Comparison of ENCODE assay signal across 13 cellular contexts in the genomic region with DNA sequence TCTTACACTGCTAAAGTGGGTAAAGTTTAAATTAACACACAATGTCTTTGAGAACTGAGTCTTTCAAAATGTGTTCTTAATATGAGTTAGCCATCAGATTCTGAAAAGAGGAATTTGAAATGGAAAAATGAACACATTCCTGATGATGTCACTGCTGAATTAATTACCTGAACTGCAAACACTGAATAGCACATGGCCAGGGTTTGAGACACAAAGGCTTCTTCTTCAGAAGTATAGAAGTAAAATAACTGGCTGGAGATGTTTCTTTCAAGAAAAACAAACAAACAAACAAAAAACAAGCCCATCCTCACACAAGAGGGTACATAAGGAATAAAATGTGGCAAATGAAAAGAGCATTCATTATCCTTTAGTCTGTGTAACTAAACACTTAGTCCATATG. TPM values are rescaled to one million over a fixed set of nuclear protein-coding genes. Genes with fewer than 3 reads are reported as not detected.
DNase-seq lines count a peak whose midpoint lies in the region; ATAC-seq, FAIRE-seq and TF ChIP-seq lines count a peak whose summit lies in the region.
"Had no signal": no experiment of that assay in that cellular context is flagged by ENCODE, and none has a peak within 500 bp of the region (broad histone marks: within the 10 kb centered on the region; RNA-seq: fewer than 3 reads in every experiment).

No MANE protein-coding gene starts in this region.

- H3K36me3 ChIP-seq in HEK293 (ENCODE audit: control insufficient read depth in 2 of 2, insufficient read depth in 1 of 2, low read length in 2 of 2) = no peaks in the 10 kb centered on the region
- no peaks in the 10 kb centered on the region for H3K36me3 ChIP-seq in thyroid gland

- CTCF ChIA-PET in HEK293 (lab: Yijun Ruan, JAX) (interaction anchor here (1.0 to 1.3 kb wide), 2 partner anchors 22 to 216 kb away, joined by 4 to 7 read pairs; no protein-coding TSS in a partner anchor), MCF 10A (lab: Yijun Ruan, JAX) (no interaction called here)

- no peaks in the 10 kb centered on the region for H3K9me3 Mint-ChIP-seq in MCF 10A (ENCODE audit: unreplicated experiment)
- H3K9me3 Mint-ChIP-seq: activated naive CD8-positive, alpha-beta T cell treated with anti-CD3 and anti-CD28 coated beads for 36 hours; natural killer cell had no signal

- no peak for TF ChIP-seq CTCF in HEK293 (tag by site-specific recombination; IDR thresholded peaks at IDR 0.05)
- TF ChIP-seq CTCF in MCF 10A (IDR thresholded peaks at IDR 0.05; ENCODE audit: unreplicated experiment) = no peak
- TF ChIP-seq CTCF in thyroid gland (IDR thresholded peaks at IDR 0.05) = no peak

- H3K36me3 Mint-ChIP-seq in MCF 10A (ENCODE audit: insufficient read depth, unreplicated experiment) = no peaks in the 10 kb centered on the region
- H3K36me3 Mint-ChIP-seq: natural killer cell had no signal

- H3K27ac Mint-ChIP-seq in MCF 10A (ENCODE audit: low read depth, unreplicated experiment) = peak overlapping the region; percentile 94
- H3K27ac Mint-ChIP-seq: activated naive CD8-positive, alpha-beta T cell treated with anti-CD3 and anti-CD28 coated beads for 36 hours; natural killer cell had no signal

- H3K27ac ChIP-seq in HEK293 (ENCODE audit: extremely low read depth, low read depth, low read length) = no peak overlapping the region
- H3K27ac ChIP-seq in thyroid gland = peak overlapping the region; percentile 71 to 97 (median 83)
- H3K27ac ChIP-seq: KMS-11 had no signal

- FAIRE-seq in HTR-8/SVneo (lab: Jason Lieb, UNC) = no peak

- TSS peak; percentile 67 for BruUV-seq in MCF 10A (replicated peaks; lab: Mats Ljungman, UMichigan)

- H3K4me1 Mint-ChIP-seq in MCF 10A (ENCODE audit: insufficient read depth, unreplicated experiment) = peaks cover 22% of the 10 kb centered on the region

- DNase-seq in MCF 10A (ENCODE audit: unreplicated experiment) = no peak
- DNase-seq in kidney tubule cell (ENCODE audit: low spot score) = peak; percentile 82
- no peak for DNase-seq in thyroid gland
- DNase-seq in nucleus accumbens (lab: John Stamatoyannopoulos, UW) = no peak
- DNase-seq in NOMO-1 (lab: John Stamatoyannopoulos, UW; ENCODE audit: unreplicated experiment in 2 of 2) = no peak
- DNase-seq in HTR-8/SVneo (ENCODE audit: insufficient read length, low spot score) = no peak
- DNase-seq: activated naive CD8-positive, alpha-beta T cell treated with anti-CD3 and anti-CD28 coated beads for 36 hours; effector memory CD4-positive, alpha-beta T cell; natural killer cell; stimulated activated CD4-positive, alpha-beta T cell treated with anti-CD3 and anti-CD28 coated beads, Interleukin-15, amount 100 ng/mL, for 24 hours had no signal

- TF ChIP-seq POLR2A in thyroid gland (IDR thresholded peaks at IDR 0.05) = no peak

- intact Hi-C loops in MCF 10A (cut with micrococcal nuclease) (loop anchor here (5.0 to 10.0 kb wide), 2 partner anchors 150 to 768 kb away; a partner anchor contains a TSS), thyroid gland (cut with DNase I) (no loop called here)

- no peak overlapping the region for H3K4me3 Mint-ChIP-seq in MCF 10A (ENCODE audit: unreplicated experiment)
- H3K4me3 Mint-ChIP-seq: activated naive CD8-positive, alpha-beta T cell treated with anti-CD3 and anti-CD28 coated beads for 36 hours; natural killer cell had no signal

- H3K27me3 ChIP-seq in thyroid gland = no peaks in the 10 kb centered on the region

- no peak overlapping the region for H3K4me3 ChIP-seq in HEK293 (ENCODE audit: low read depth, low read length)
- no peak overlapping the region for H3K4me3 ChIP-seq in thyroid gland (replicated peaks in 1 of 3)

- H3K27me3 Mint-ChIP-seq in MCF 10A (ENCODE audit: insufficient read depth, unreplicated experiment) = no peaks in the 10 kb centered on the region

- POLR2A ChIA-PET in HEK293 (lab: Yijun Ruan, JAX) (no interaction called here), MCF 10A (lab: Yijun Ruan, JAX) (no interaction called here)

- H3K4me1 ChIP-seq in HEK293 (ENCODE audit: control insufficient read depth, insufficient read depth, low read length) (peaks cover 20% of the 10 kb centered on the region), thyroid gland (peaks cover 74 to 85% of the 10 kb centered on the region in 2 donors)

- ATAC-seq in GM21526 (IDR thresholded peaks at IDR 0.05; ENCODE audit: low FRiP score, unreplicated experiment) = no peak
- ATAC-seq: natural killer cell had no signal

- H3K9me3 ChIP-seq in HEK293 (ENCODE audit: control insufficient read depth, insufficient read depth, low read depth, low read length) (no peaks in the 10 kb centered on the region), thyroid gland (no peaks in the 10 kb centered on the region)

TF ChIP-seq in HEK293, 187 proteins besides CTCF, POLR2A, EP300 and RAD21:
- no peak for TF ChIP-seq ZNF747 (tag by site-specific recombination; IDR thresholded peaks at IDR 0.05)
- TF ChIP-seq ZSCAN30 (tag by site-specific recombination; IDR thresholded peaks at IDR 0.05) = no peak
- no peak for TF ChIP-seq ZNF121 (tag by site-specific recombination; IDR thresholded peaks at IDR 0.05)
- no peak for TF ChIP-seq ZNF521 (tag by site-specific recombination; IDR thresholded peaks at IDR 0.05)
- no peak for TF ChIP-seq ZNF292 (tag by site-specific recombination; IDR thresholded peaks at IDR 0.05; ENCODE audit: borderline replicate concordance, low read depth)
- TF ChIP-seq, protein P1, sequence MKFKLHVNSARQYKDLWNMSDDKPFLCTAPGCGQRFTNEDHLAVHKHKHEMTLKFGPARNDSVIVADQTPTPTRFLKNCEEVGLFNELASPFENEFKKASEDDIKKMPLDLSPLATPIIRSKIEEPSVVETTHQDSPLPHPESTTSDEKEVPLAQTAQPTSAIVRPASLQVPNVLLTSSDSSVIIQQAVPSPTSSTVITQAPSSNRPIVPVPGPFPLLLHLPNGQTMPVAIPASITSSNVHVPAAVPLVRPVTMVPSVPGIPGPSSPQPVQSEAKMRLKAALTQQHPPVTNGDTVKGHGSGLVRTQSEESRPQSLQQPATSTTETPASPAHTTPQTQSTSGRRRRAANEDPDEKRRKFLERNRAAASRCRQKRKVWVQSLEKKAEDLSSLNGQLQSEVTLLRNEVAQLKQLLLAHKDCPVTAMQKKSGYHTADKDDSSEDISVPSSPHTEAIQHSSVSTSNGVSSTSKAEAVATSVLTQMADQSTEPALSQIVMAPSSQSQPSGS (tag by site-specific recombination; IDR thresholded peaks at IDR 0.05; ENCODE audit: low read depth) = peak; percentile 81

RNA-seq across cellular contexts. Expression of a gene that starts 7.1 kb away (rescaled TPM):
- total RNA-seq in MCF 10A (2022) = 1.1 TPM in 2 replicates
- total RNA-seq in thyroid gland = 100 to 1,000 TPM in 3 of 4 donors, 10 to 100 TPM in 1; 90.7 to 208 (median 127) TPM

Comparison
In these comparisons a context has a peak if more than half of its experiments do, and no peak if none do; other contexts are left out.
1. RNA of a gene that starts 7.1 kb away (total RNA-seq): 90.7 to 208 TPM in thyroid gland; 1.1 TPM in MCF 10A; every median in the first group is over 10 times any median in the second.